ENCODE assay signal across 9 cellular contexts in the genomic region with DNA sequence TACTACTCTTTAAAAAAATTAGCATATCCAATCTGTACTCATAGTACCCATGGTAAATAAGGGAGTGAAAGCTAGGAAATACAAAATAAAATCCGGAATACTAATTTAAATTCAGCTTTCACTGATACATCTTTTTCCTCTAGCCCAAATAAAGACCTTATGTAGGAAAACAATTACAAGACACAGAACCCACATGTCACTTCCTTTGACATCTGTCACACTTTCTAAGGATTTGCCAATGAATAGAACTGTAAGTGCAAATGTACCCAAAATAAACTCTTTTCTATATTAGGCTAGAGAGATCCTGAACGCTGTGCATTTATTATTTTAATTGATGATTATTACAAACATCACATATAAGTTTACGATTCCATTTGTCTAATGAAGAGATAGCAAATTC.
"Had no signal": no experiment of that assay in that cellular context is flagged by ENCODE, and none has a peak within 500 bp of the region (broad histone marks: within the 10 kb centered on the region; RNA-seq: fewer than 3 reads in every experiment).

No MANE protein-coding gene starts in this region.

- H3K9me3 Mint-ChIP-seq: GM23338, H9 had no signal

- H3K4me3 ChIP-seq: GM23248, GM23338, HAP-1 had no signal

- H3K36me3 ChIP-seq: HAP-1 had no signal

- H3K4me3 Mint-ChIP-seq: GM23338, H9, HFFc6 had no signal

- H3K4me2 ChIP-seq: GM23338 had no signal

- H3K27ac ChIP-seq: GM23248 had no signal

- H2AFZ ChIP-seq: GM23248, GM23338 had no signal

- DNase-seq: GM23248, GOT3, H7, H9, HCEC 1CT, HFFc6 had no signal

- ATAC-seq: GM23338, HCT116 had no signal

- H3K27ac Mint-ChIP-seq: GM23338, H9, HFFc6 had no signal

- H3K4me1 Mint-ChIP-seq: H9 had no signal

- H3K9me3 ChIP-seq: HAP-1 had no signal

- H3K9ac ChIP-seq: GM23248 had no signal
